20 cellular contexts compared by ENCODE assay signal in genomic region chr10:132489704-132490534, GRCh38. TPM values are rescaled to one million over a fixed set of nuclear protein-coding genes. Genes with fewer than 3 reads are reported as not detected.
DNase-seq lines count a peak whose midpoint lies in the region; FAIRE-seq and TF ChIP-seq lines count a peak whose summit lies in the region.
"Had no signal": no experiment of that assay in that cellular context is flagged by ENCODE, and none has a peak within 500 bp of the region (broad histone marks: within the 10 kb centered on the region; RNA-seq: fewer than 3 reads in every experiment).

No MANE protein-coding gene starts in this region.

- no peaks in the 10 kb centered on the region for H3K9me3 Mint-ChIP-seq in activated T-cell treated with anti-CD3 and anti-CD28 coated beads, Interleukin-2, amount 50 U/mL, for 24 hours
- no peaks in the 10 kb centered on the region for H3K9me3 Mint-ChIP-seq in MCF 10A (ENCODE audit: unreplicated experiment)

- WGBS in H1 (ENCODE audit: extremely low coverage in 1 of 2, insufficient coverage in 1 of 2, insufficient read length in 1 of 2, insufficient replicate concordance in 2 of 2, low coverage in 1 of 2, low lambda C conversion rate in 2 of 2, missing lambda C conversion rate in 1 of 2), 2 experiments = 94% methylated on average over 30 of the region's 31 CpGs; no CpG with 5 or more reads in 1 of the 2 experiments
- WGBS in GM23248 (ENCODE audit: low coverage in 1 of 2, low lambda C conversion rate in 2 of 2, missing lambda C conversion rate in 2 of 2), 2 experiments = 87 to 88% methylated on average over 29 to 31 of the region's 31 CpGs

- BruUV-seq in MCF 10A (replicated peaks; lab: Mats Ljungman, UMichigan) = no TSS peak

- H3K4me2 ChIP-seq in H1 (ENCODE audit: insufficient read depth in 1 of 2, low read depth in 2 of 2, low read length in 2 of 2) = no peak overlapping the region
- H3K4me2 ChIP-seq in osteoblast (ENCODE audit: insufficient read depth, low read length) = no peak overlapping the region
- H3K4me2 ChIP-seq in GM23248 (ENCODE audit: unreplicated experiment) = no peak overlapping the region

- no peak overlapping the region for H3K18ac ChIP-seq in H1 (ENCODE audit: extremely low read depth, low read length)

- H3K79me2 ChIP-seq in H1 (ENCODE audit: control insufficient read depth in 1 of 2, insufficient read depth in 2 of 2, low read length in 2 of 2) (no peaks in the 10 kb centered on the region), osteoblast (ENCODE audit: insufficient read depth, low read length) (no peaks in the 10 kb centered on the region), GM23248 (ENCODE audit: insufficient read depth) (no peaks in the 10 kb centered on the region)

- H3K27ac ChIP-seq in H1 (ENCODE audit: low read depth, low read length) (no peak overlapping the region), osteoblast (ENCODE audit: low read depth, low read length) (no peak overlapping the region), GM23248 (no peak overlapping the region)
- H3K27ac ChIP-seq: Peyer's patch, SK-N-MC had no signal

- H2BK5ac ChIP-seq in H1 (ENCODE audit: low read depth, low read length) = no peak overlapping the region

- no peak overlapping the region for H4K91ac ChIP-seq in H1 (replicated peaks; ENCODE audit: insufficient read length, low read length)

- TF ChIP-seq EP300 in H1 (IDR thresholded peaks at IDR 0.05; ENCODE audit: borderline replicate concordance in 1 of 2, low read depth in 2 of 2, low read length in 2 of 2) = no peak

- TF ChIP-seq CTCF in H1 (IDR thresholded peaks at IDR 0.05; ENCODE audit: control extremely low read depth in 1 of 3, insufficient read depth in 1 of 3, low read depth in 1 of 3, low read length in 3 of 3) = no peak
- no peak for TF ChIP-seq CTCF in osteoblast (IDR thresholded peaks at IDR 0.05; ENCODE audit: extremely low read depth, low read depth, low read length)
- no peak for TF ChIP-seq CTCF in MCF 10A (IDR thresholded peaks at IDR 0.05; ENCODE audit: unreplicated experiment)

- no peaks in the 10 kb centered on the region for H3F3A ChIP-seq in GM23248 (ENCODE audit: insufficient read depth)

- TF ChIP-seq POLR2A in H1 (IDR thresholded peaks at IDR 0.05; ENCODE audit: control extremely low read depth in 1 of 2, low read depth in 2 of 2, low read length in 2 of 2) = no peak

- H3K27me3 ChIP-seq in H1 (replicated peaks in 1 of 4; ENCODE audit: control insufficient read depth in 3 of 4, extremely low read depth in 1 of 4, insufficient read depth in 3 of 4, low read length in 3 of 4) = peaks cover 0 to 4% (median 0%) of the 10 kb centered on the region in 4 experiments; a peak in 1 of 7 replicates
- peaks cover 13% of the 10 kb centered on the region for H3K27me3 ChIP-seq in osteoblast (ENCODE audit: insufficient read depth, low read length)
- H3K27me3 ChIP-seq in GM23248 (replicated peaks; ENCODE audit: insufficient read depth) = peaks cover 8% of the 10 kb centered on the region; the same call in 1 of the 2 replicates
- H3K27me3 ChIP-seq: Peyer's patch had no signal

- DNase-seq in activated T-cell treated with anti-CD3 and anti-CD28 coated beads, Interleukin-2, amount 50 U/mL, for 24 hours = peak; percentile 12
- DNase-seq in activated T-cell treated with anti-CD3 and anti-CD28 coated beads, Interleukin-2, amount 50 U/mL, for 48 hours = no peak
- DNase-seq in H1 (ENCODE audit: low read depth in 1 of 2, low spot score in 2 of 2) (no peak), osteoblast (ENCODE audit: insufficient read length, low spot score, missing footprints) (peak; percentile 76), ureter (ENCODE audit: low spot score) (peak; percentile 35), MCF 10A (ENCODE audit: unreplicated experiment) (no peak), GM23248 (no peak), NCI-H187 (lab: John Stamatoyannopoulos, UW) (no peak)
- DNase-seq: 8988T; DMS79 treated with DMSO at 0.1 percent for 48 hours; KG1; NCI-H1436; NCI-H2029 treated with DMSO at 0.1 percent for 48 hours; NCI-H2171; NCI-H446 treated with DMSO at 0.1 percent for 48 hours; NK-92 treated with Interleukin-12 subunit alpha and Interleukin-12 subunit beta, amount 100 ng/mL, for 24 hours; SHP77 had no signal

- FAIRE-seq in H1 (lab: Jason Lieb, UNC) = no peak

- H3K27ac Mint-ChIP-seq in activated T-cell treated with anti-CD3 and anti-CD28 coated beads, Interleukin-2, amount 50 U/mL, for 24 hours = no peak overlapping the region
- H3K27ac Mint-ChIP-seq in MCF 10A (ENCODE audit: low read depth, unreplicated experiment) = no peak overlapping the region

- H3K23ac ChIP-seq in H1 (ENCODE audit: insufficient read length) = no peak overlapping the region

- H3K9me3 ChIP-seq in H1 (ENCODE audit: insufficient read depth in 2 of 2, low read depth in 1 of 2, low read length in 1 of 2) (peaks cover 0 to 15% of the 10 kb centered on the region in 2 experiments; a peak in 1 of 4 replicates), osteoblast (ENCODE audit: low read depth, low read length) (no peaks in the 10 kb centered on the region), GM23248 (ENCODE audit: low read depth) (no peaks in the 10 kb centered on the region)
- H3K9me3 ChIP-seq: HAP-1, Peyer's patch had no signal

- CTCF ChIA-PET in H1 (lab: Charles Lee; ENCODE audit: partially characterized antibody) (interaction anchor here (1.0 kb wide), 1 partner anchor 13 kb away, joined by 3 read pairs; no protein-coding TSS in a partner anchor), MCF 10A (lab: Yijun Ruan, JAX) (interaction anchor here (0.7 kb wide), 1 partner anchor 783 kb away, joined by 3 read pairs; no protein-coding TSS in a partner anchor)

- no peak overlapping the region for H2BK15ac ChIP-seq in H1 (ENCODE audit: low read length)

- no peaks in the 10 kb centered on the region for H3K27me3 Mint-ChIP-seq in activated T-cell treated with anti-CD3 and anti-CD28 coated beads, Interleukin-2, amount 50 U/mL, for 24 hours
- no peaks in the 10 kb centered on the region for H3K27me3 Mint-ChIP-seq in MCF 10A (ENCODE audit: insufficient read depth, unreplicated experiment)

- H2BK120ac ChIP-seq in H1 (replicated peaks; ENCODE audit: low read depth, low read length) = no peak overlapping the region

- POLR2A ChIA-PET in H1 (lab: Charles Lee; ENCODE audit: partially characterized antibody) (no interaction called here), MCF 10A (lab: Yijun Ruan, JAX) (no interaction called here)

- in situ Hi-C loops in GM23248 (cut with MboI) = no loop called here

- H3K14ac ChIP-seq in H1 (ENCODE audit: insufficient read length) = no peak overlapping the region

- no peaks in the 10 kb centered on the region for H3K23me2 ChIP-seq in H1 (ENCODE audit: low read depth, low read length)

- no peaks in the 10 kb centered on the region for H3K36me3 ChIP-seq in H1 (ENCODE audit: control insufficient read depth in 2 of 4, insufficient read depth in 4 of 4, low read length in 3 of 4)
- no peaks in the 10 kb centered on the region for H3K36me3 ChIP-seq in osteoblast (ENCODE audit: insufficient read depth, low read length)
- H3K36me3 ChIP-seq in GM23248 (ENCODE audit: low read depth) = no peaks in the 10 kb centered on the region
- H3K36me3 ChIP-seq: HAP-1, Peyer's patch had no signal

- no peaks in the 10 kb centered on the region for H3K36me3 Mint-ChIP-seq in activated T-cell treated with anti-CD3 and anti-CD28 coated beads, Interleukin-2, amount 50 U/mL, for 24 hours (ENCODE audit: low read depth)
- H3K36me3 Mint-ChIP-seq in MCF 10A (ENCODE audit: insufficient read depth, unreplicated experiment) = no peaks in the 10 kb centered on the region

- no peaks in the 10 kb centered on the region for H3K4me1 Mint-ChIP-seq in activated T-cell treated with anti-CD3 and anti-CD28 coated beads, Interleukin-2, amount 50 U/mL, for 24 hours (ENCODE audit: low read depth)
- peaks cover 30% of the 10 kb centered on the region for H3K4me1 Mint-ChIP-seq in MCF 10A (ENCODE audit: insufficient read depth, unreplicated experiment)

- no peak for TF ChIP-seq RAD21 in H1 (IDR thresholded peaks at IDR 0.05 in 1 of 2, conservative IDR thresholded peaks at IDR 0.05 in 1 of 2; ENCODE audit: low read depth in 2 of 2, low read length in 2 of 2)

- no peak overlapping the region for H2BK12ac ChIP-seq in H1 (ENCODE audit: low read depth, low read length)

- H4K5ac ChIP-seq in H1 (ENCODE audit: insufficient read length, low read depth, low read length) = no peak overlapping the region

- H2AFZ ChIP-seq in H1 (ENCODE audit: low read length) (no peak overlapping the region), osteoblast (ENCODE audit: low read length) (no peak overlapping the region), GM23248 (no peak overlapping the region)

- H3K4ac ChIP-seq in H1 (replicated peaks; ENCODE audit: insufficient read length, low read depth, low read length) = no peak overlapping the region

- no peak overlapping the region for H2AK5ac ChIP-seq in H1 (ENCODE audit: low read depth, low read length)

- intact Hi-C loops in MCF 10A (cut with micrococcal nuclease) = no loop called here

- H3K4me1 ChIP-seq in H1 (replicated peaks in 1 of 4; ENCODE audit: control insufficient read depth in 3 of 4, insufficient read depth in 4 of 4, low read length in 3 of 4) = no peaks in the 10 kb centered on the region; a peak in 1 of 7 replicates
- H3K4me1 ChIP-seq in osteoblast (ENCODE audit: insufficient read depth, low read length) = no peaks in the 10 kb centered on the region
- H3K4me1 ChIP-seq in GM23248 (ENCODE audit: insufficient read depth) = peaks cover 3% of the 10 kb centered on the region; the same call in 1 of the 2 replicates
- H3K4me1 ChIP-seq: HAP-1, Peyer's patch had no signal

- H3K9ac ChIP-seq in H1 (replicated peaks in 1 of 4; ENCODE audit: extremely low read depth in 1 of 4, low read depth in 3 of 4, low read length in 3 of 4) (no peak overlapping the region), GM23248 (no peak overlapping the region)

- H3K9me2 ChIP-seq in GM23248 (ENCODE audit: insufficient read depth) = no peaks in the 10 kb centered on the region

- no peaks in the 10 kb centered on the region for H3K79me1 ChIP-seq in H1 (ENCODE audit: low read depth, low read length)

- peak overlapping the region; percentile 71; the same call in 1 of the 2 replicates for H4K8ac ChIP-seq in H1 (ENCODE audit: extremely low read depth, insufficient read depth, low read length)

- H3K56ac ChIP-seq in H1 (replicated peaks; ENCODE audit: insufficient read length, low read depth, low read length) = no peak overlapping the region

- H2BK20ac ChIP-seq in H1 (ENCODE audit: low read length) = no peak overlapping the region

- H3K4me3 Mint-ChIP-seq in activated T-cell treated with anti-CD3 and anti-CD28 coated beads, Interleukin-2, amount 50 U/mL, for 24 hours = no peak overlapping the region
- no peak overlapping the region for H3K4me3 Mint-ChIP-seq in MCF 10A (ENCODE audit: unreplicated experiment)

- H4K20me1 ChIP-seq in H1 (replicated peaks in 1 of 2; ENCODE audit: control insufficient read depth in 1 of 2, insufficient read depth in 2 of 2, low read length in 2 of 2) (no peaks in the 10 kb centered on the region), osteoblast (ENCODE audit: insufficient read depth, low read length) (no peaks in the 10 kb centered on the region), GM23248 (ENCODE audit: insufficient read depth) (no peaks in the 10 kb centered on the region)

- H3K4me3 ChIP-seq in H1 (ENCODE audit: extremely low read depth in 1 of 4, insufficient read depth in 2 of 4, low read depth in 3 of 4, low read length in 4 of 4) (no peak overlapping the region), osteoblast (ENCODE audit: insufficient read depth, low read length) (no peak overlapping the region), GM23248 (no peak overlapping the region)
- H3K4me3 ChIP-seq: HAP-1, Peyer's patch, SK-N-MC had no signal

RNA-seq across cellular contexts. Expression of gene INPP5A, which starts 47.7 kb away (rescaled TPM):
- total RNA-seq in H1 (2021; fragmentation: NEBNext Ultra II Directional; extraction: Animal tissue kit (Norgen Biotek cat#: 25700)) = 25.5 and 27.5 TPM in 2 replicates
- polyA plus RNA-seq in H1 (2011; rRNA removed) (16.8 and 19.7 TPM in 2 replicates), GM23248 (2016; fragmentation: Nextera tagmentation; extraction: Ambion mirVana) (2.3 and 2.8 TPM in 2 replicates)
- 15.9 TPM for polyA plus RNA-seq in H1 (2011; cell fraction: cytosol; rRNA removed)
- 12.0 TPM for polyA plus RNA-seq in H1 (2011; cell fraction: nucleus; rRNA removed)
- 16.0 to 19.8 TPM (median 18.0 TPM) in 4 replicates for polyA plus RNA-seq in H1 (2012, experiment 1 of 2)
- polyA plus RNA-seq in H1 (2012, experiment 2 of 2) = 19.3 TPM
- 15.4 TPM for polyA plus RNA-seq in H1 (2013, experiment 1 of 2)
- 14.7 TPM for polyA plus RNA-seq in H1 (2013, experiment 2 of 2)
- polyA minus RNA-seq in H1 (2011; rRNA and poly(A)+ RNA removed) = 21.6 and 22.1 TPM in 2 replicates
- 12.3 TPM for polyA minus RNA-seq in H1 (2011; cell fraction: cytosol; rRNA and poly(A)+ RNA removed)
- 12.1 TPM for polyA minus RNA-seq in H1 (2011; cell fraction: nucleus; rRNA and poly(A)+ RNA removed)
- total RNA-seq in osteoblast (20.9 and 22.8 TPM in 2 replicates), ureter (63.5 TPM), MCF 10A (2022) (14.2 and 14.7 TPM in 2 replicates)
- total RNA-seq in GM23248 (2014; rRNA removed; shearing (Covaris generic)) = 35.2 and 39.3 TPM in 2 replicates

Comparison
In these comparisons a context has a peak if more than half of its experiments do, and no peak if none do; other contexts are left out.
1. DNase-seq: peak in activated T-cell treated with anti-CD3 and anti-CD28 coated beads, Interleukin-2, amount 50 U/mL, for 24 hours (single experiment), osteoblast (single experiment) and ureter (single experiment); none in activated T-cell treated with anti-CD3 and anti-CD28 coated beads, Interleukin-2, amount 50 U/mL, for 48 hours (0 of 2), H1 (0 of 2), MCF 10A (single experiment), GM23248 (single experiment) and NCI-H187 (0 of 2).